ENCODE assay signal across 12 cellular contexts in genomic region chr3:129486057-129487035, GRCh38. TPM values are rescaled to one million over a fixed set of nuclear protein-coding genes. Genes with fewer than 3 reads are reported as not detected.
DNase-seq lines count a peak whose midpoint lies in the region; ATAC-seq, FAIRE-seq and TF ChIP-seq lines count a peak whose summit lies in the region.
"Had no signal": no experiment of that assay in that cellular context is flagged by ENCODE, and none has a peak within 500 bp of the region (broad histone marks: within the 10 kb centered on the region; RNA-seq: fewer than 3 reads in every experiment).

No MANE protein-coding gene starts in this region.

- peak overlapping the region; percentile 79 for H3K9ac ChIP-seq in PC-3 (ENCODE audit: low read length)

- H3K27ac ChIP-seq in PC-3 (ENCODE audit: low read length) (peak overlapping the region; percentile 99), sigmoid colon (peak overlapping the region in 3 of 4 donors; percentile 50 to 66 (median 66)), small intestine (ENCODE audit: low read depth in 1 of 2, low read length in 1 of 2) (peak overlapping the region in 1 of 2 donors; percentile 59)
- no peak overlapping the region for H3K27ac ChIP-seq in CD4-positive, alpha-beta T cell (ENCODE audit: low read depth, low read length)

- TF ChIP-seq CTCF in PC-3 (conservative IDR thresholded peaks at IDR 0.05; ENCODE audit: low read depth, low read length) (no peak), fibroblast of mammary gland (conservative IDR thresholded peaks at IDR 0.05; ENCODE audit: control insufficient read depth, insufficient read depth, low read depth, low read length) (no peak), sigmoid colon (IDR thresholded peaks at IDR 0.05) (no peak)
- no peak for TF ChIP-seq CTCF in CD4-positive, alpha-beta T cell (IDR thresholded peaks at IDR 0.05)

- no peaks in the 10 kb centered on the region for H3K9me3 Mint-ChIP-seq in CD4-positive, alpha-beta T cell

- H3K27me3 ChIP-seq in PC-3 (ENCODE audit: low read length) (no peaks in the 10 kb centered on the region), sigmoid colon (no peaks in the 10 kb centered on the region), small intestine (ENCODE audit: control insufficient read depth in 2 of 2, insufficient read depth in 2 of 2, low read length in 2 of 2) (no peaks in the 10 kb centered on the region)
- no peaks in the 10 kb centered on the region for H3K27me3 ChIP-seq in CD4-positive, alpha-beta T cell (ENCODE audit: control insufficient read depth, insufficient read depth, low read length)

- H3K27me3 Mint-ChIP-seq in CD4-positive, alpha-beta T cell = no peaks in the 10 kb centered on the region

- no peak overlapping the region for H3K27ac Mint-ChIP-seq in CD4-positive, alpha-beta T cell

- peaks cover 31% of the 10 kb centered on the region for H3K36me3 Mint-ChIP-seq in CD4-positive, alpha-beta T cell (ENCODE audit: low read depth)

- no peaks in the 10 kb centered on the region for H3K9me2 ChIP-seq in PC-3 (replicated peaks; ENCODE audit: low read length)

- CTCF ChIA-PET in PC-3 (lab: Charles Lee) = no interaction called here
- CTCF ChIA-PET in CD4-positive, alpha-beta T cell (lab: Charles Lee) = no interaction called here

- no peaks in the 10 kb centered on the region for H4K20me1 ChIP-seq in PC-3 (ENCODE audit: low read length)

- H3F3A ChIP-seq in PC-3 (ENCODE audit: low read length, unreplicated experiment) = no peaks in the 10 kb centered on the region

- DNase-seq in ELR (ENCODE audit: low read depth) (peak; percentile 47), PC-3 (peak; percentile 43), fibroblast of mammary gland (ENCODE audit: low read depth) (peak; percentile 95), sigmoid colon (peak; percentile 58), small intestine (no peak), NCI-H1105 (lab: John Stamatoyannopoulos, UW) (no peak)
- no peak for DNase-seq in activated CD4-positive, alpha-beta T cell treated with anti-CD3 and anti-CD28 coated beads for 48 hours
- DNase-seq in CD4-positive, alpha-beta T cell = no peak
- DNase-seq: glutamatergic neuron; NCI-H748 treated with DMSO at 0.1 percent for 48 hours; stimulated activated CD4-positive, alpha-beta T cell treated with anti-CD3 and anti-CD28 coated beads, Interleukin-2, amount 100 ng/mL, for 24 hours had no signal

- H2AFZ ChIP-seq in PC-3 (ENCODE audit: low read length) = no peak overlapping the region

- no peaks in the 10 kb centered on the region for H3K9me3 ChIP-seq in PC-3 (ENCODE audit: low read length)
- H3K9me3 ChIP-seq in sigmoid colon = no peaks in the 10 kb centered on the region
- no peaks in the 10 kb centered on the region for H3K9me3 ChIP-seq in small intestine (ENCODE audit: control insufficient read depth, low read depth)
- H3K9me3 ChIP-seq in CD4-positive, alpha-beta T cell (ENCODE audit: control insufficient read depth, low read length) = no peaks in the 10 kb centered on the region

- H3K4me3 ChIP-seq in PC-3 (ENCODE audit: low read length) = peak overlapping the region; percentile 48; the same call in 1 of the 2 replicates
- no peak overlapping the region for H3K4me3 ChIP-seq in fibroblast of mammary gland (ENCODE audit: control insufficient read depth, low read depth, low read length)
- no peak overlapping the region for H3K4me3 ChIP-seq in sigmoid colon
- H3K4me3 ChIP-seq in small intestine (ENCODE audit: low read depth in 1 of 2, low read length in 2 of 2) = no peak overlapping the region

- TF ChIP-seq POLR2A in sigmoid colon (IDR thresholded peaks at IDR 0.05) = no peak

- FAIRE-seq in small intestine (lab: Jason Lieb, UNC) = no peak

- no peak for ATAC-seq in PC-3
- ATAC-seq in CD4-positive, alpha-beta T cell (ENCODE audit: poor library complexity) = no peak

- H3K4me3 Mint-ChIP-seq in CD4-positive, alpha-beta T cell = no peak overlapping the region

- POLR2A ChIA-PET in PC-3 (lab: Charles Lee; ENCODE audit: unreplicated experiment) = no interaction called here
- POLR2A ChIA-PET in CD4-positive, alpha-beta T cell (lab: Charles Lee) = interaction anchor here (0.7 kb wide), 1 partner anchor 837 kb away, joined by 3 read pairs; no protein-coding TSS in a partner anchor

- H3K36me3 ChIP-seq in PC-3 (ENCODE audit: low read depth, low read length) (no peaks in the 10 kb centered on the region), sigmoid colon (peaks cover 0 to 55% (median 8%) of the 10 kb centered on the region in 4 donors), small intestine (ENCODE audit: control insufficient read depth in 2 of 2, insufficient read depth in 2 of 2, low read length in 2 of 2) (peaks cover 3% of the 10 kb centered on the region in 2 donors)

- peak overlapping the region; percentile 81 for H3K4me2 ChIP-seq in PC-3 (ENCODE audit: low read length)

- no TSS peak for BruUV-seq in PC-3 (replicated peaks; lab: Mats Ljungman, UMichigan)

- WGBS in sigmoid colon, 2 donors = 87 to 89% methylated on average over 6 of the region's 6 CpGs
- WGBS in small intestine, 3 donors = 80 to 88% (median 86%) methylated on average over 6 of the region's 6 CpGs

- intact Hi-C loops in PC-3 (cut with micrococcal nuclease) = no loop called here
- intact Hi-C loops in sigmoid colon (cut with DNase I) = no loop called here
- intact Hi-C loops in CD4-positive, alpha-beta T cell (cut with DNase I, micrococcal nuclease) = no loop called here

- peaks cover 10% of the 10 kb centered on the region for H3K4me1 Mint-ChIP-seq in CD4-positive, alpha-beta T cell (ENCODE audit: low read depth)

- no peaks in the 10 kb centered on the region for H3K79me2 ChIP-seq in PC-3 (ENCODE audit: low read length)

- H3K4me1 ChIP-seq in PC-3 (ENCODE audit: insufficient read depth, low read length) (peaks cover 34% of the 10 kb centered on the region), sigmoid colon (peaks cover 0 to 22% (median 8%) of the 10 kb centered on the region in 4 donors), small intestine (ENCODE audit: control insufficient read depth in 2 of 2, insufficient read depth in 1 of 2, low read depth in 1 of 2, low read length in 1 of 2) (no peaks in the 10 kb centered on the region)

- TF ChIP-seq EP300 in sigmoid colon (IDR thresholded peaks at IDR 0.05) = no peak

RNA-seq across cellular contexts. Expression of gene RHO, which starts 42.1 kb away (rescaled TPM):
- total RNA-seq in PC-3 (2014; rRNA removed) = not detected in 2 replicates
- total RNA-seq in sigmoid colon = not detected
- not detected for polyA plus RNA-seq in sigmoid colon
- polyA plus RNA-seq in small intestine = not detected
- total RNA-seq in CD4-positive, alpha-beta T cell = not detected
- total RNA-seq: activated CD8-positive, alpha-beta memory T cell treated with anti-CD3 and anti-CD28 coated beads for 36 hours had no signal

RNA-seq across cellular contexts. Expression of gene IFT122, which starts 46.3 kb away (rescaled TPM):
- total RNA-seq in PC-3 (2014; rRNA removed) (10.2 and 13.8 TPM in 2 replicates), sigmoid colon (10 to 100 TPM; 15.8 to 21.4 (median 17.8) TPM)
- polyA plus RNA-seq in sigmoid colon (10 to 100 TPM in 2 of 3 donors, 1 to 10 TPM in 1; 4.2 to 15.6 (median 13.6) TPM), small intestine (1 to 10 TPM; 5.1 to 9.7 (median 8.4) TPM)
- 10 to 100 TPM; 22.7 to 26.7 TPM for total RNA-seq in CD4-positive, alpha-beta T cell

RNA-seq across cellular contexts. Expression of gene MBD4, which starts 46.6 kb away (rescaled TPM):
- 11.4 and 21.1 TPM in 2 replicates for total RNA-seq in PC-3 (2014; rRNA removed)
- total RNA-seq in sigmoid colon = 10 to 100 TPM; 13.3 to 18.4 (median 16.6) TPM
- 10 to 100 TPM; 11.8 to 21.6 (median 15.0) TPM for polyA plus RNA-seq in sigmoid colon
- polyA plus RNA-seq in small intestine = 10 to 100 TPM; 17.0 to 27.1 (median 17.9) TPM
- 10 to 100 TPM; 62.0 to 63.9 TPM for total RNA-seq in CD4-positive, alpha-beta T cell

RNA-seq across cellular contexts. Expression of gene H1-8, which starts 56.6 kb away (rescaled TPM):
- not detected in 2 replicates for total RNA-seq in PC-3 (2014; rRNA removed)
- not detected for total RNA-seq in sigmoid colon
- polyA plus RNA-seq in sigmoid colon = not detected
- not detected for polyA plus RNA-seq in small intestine
- not detected for total RNA-seq in CD4-positive, alpha-beta T cell
- total RNA-seq: activated CD8-positive, alpha-beta memory T cell treated with anti-CD3 and anti-CD28 coated beads for 36 hours had no signal

RNA-seq across cellular contexts. Expression of gene EFCAB12, which starts 57.9 kb away (rescaled TPM):
- total RNA-seq in PC-3 (2014; rRNA removed) = 0.04 and 0.12 TPM in 2 replicates
- under 1 TPM in 1 of 4 donors, not detected in 3; 0.36 TPM for total RNA-seq in sigmoid colon
- under 1 TPM in 2 of 3 donors, not detected in 1; 0.38 to 0.46 TPM for polyA plus RNA-seq in sigmoid colon
- polyA plus RNA-seq in small intestine = under 1 TPM; 0.04 to 0.67 (median 0.27) TPM
- 1 to 10 TPM; 3.2 to 3.4 TPM for total RNA-seq in CD4-positive, alpha-beta T cell

Comparison
In these comparisons a context has a peak if more than half of its experiments do, and no peak if none do; other contexts are left out.
1. DNase-seq: peak in ELR (single experiment), PC-3 (single experiment), fibroblast of mammary gland (single experiment) and sigmoid colon (single experiment); none in small intestine (single experiment), activated CD4-positive, alpha-beta T cell treated with anti-CD3 and anti-CD28 coated beads for 48 hours (single experiment), NCI-H1105 (single experiment) and CD4-positive, alpha-beta T cell (0 of 10).